In genomic region chr17:65707780-65708179, GRCh38 we compare ENCODE assay signal across 21 cellular contexts.
"Had no signal": no experiment of that assay in that cellular context is flagged by ENCODE, and none has a peak within 500 bp of the region (broad histone marks: within the 10 kb centered on the region; RNA-seq: fewer than 3 reads in every experiment).

No MANE protein-coding gene starts in this region.

- H3K36me3 Mint-ChIP-seq: immature natural killer cell; memory B cell; mesothelial cell of epicardium; natural killer cell; stimulated activated naive B cell treated with anti-CD40 and anti-IgM and Interleukin-4, amounts not matched to agents 10 μg/mL and 1 μg/mL and 100 μg/mL, for 72 hours had no signal

- H3K27ac ChIP-seq: left ventricle myocardium inferior, lower lobe of right lung, psoas muscle, skin epidermis, thoracic aorta, transverse colon had no signal

- H3K27me3 Mint-ChIP-seq: dendritic cell treated with granulocyte-macrophage colony-stimulating factor and Interleukin-4, amounts not matched to agents 40 ng/mL and 50 ng/mL, for 4 days; memory B cell; stimulated activated naive CD8-positive, alpha-beta T cell treated with anti-CD3 and anti-CD28 coated beads, Interleukin-15, amount 100 ng/mL, for 72 hours had no signal

- H3K9me3 ChIP-seq: left ventricle myocardium inferior, lower lobe of right lung, psoas muscle, thoracic aorta, transverse colon had no signal

- H3K4me1 ChIP-seq: lower lobe of right lung, psoas muscle had no signal

- H3K36me3 ChIP-seq: left ventricle myocardium inferior, lower lobe of right lung, thoracic aorta, transverse colon had no signal

- H3K4me3 Mint-ChIP-seq: dendritic cell treated with granulocyte-macrophage colony-stimulating factor and Interleukin-4, amounts not matched to agents 40 ng/mL and 50 ng/mL, for 4 days; effector memory CD8-positive, alpha-beta T cell; immature natural killer cell; memory B cell; mesothelial cell of epicardium; natural killer cell; neural crest cell; stimulated activated naive B cell treated with anti-CD40 and anti-IgM and Interleukin-4, amounts not matched to agents 10 μg/mL and 1 μg/mL and 100 μg/mL, for 72 hours; stimulated activated naive CD8-positive, alpha-beta T cell treated with anti-CD3 and anti-CD28 coated beads, Interleukin-15, amount 100 ng/mL, for 72 hours had no signal

- ATAC-seq: effector memory CD8-positive, alpha-beta T cell; lower lobe of right lung; natural killer cell; psoas muscle; sciatic nerve; stimulated activated naive B cell treated with anti-CD40 and anti-IgM and Interleukin-4, amounts not matched to agents 10 μg/mL and 1 μg/mL and 100 μg/mL, for 72 hours; stimulated activated naive CD8-positive, alpha-beta T cell treated with anti-CD3 and anti-CD28 coated beads, Interleukin-15, amount 100 ng/mL, for 72 hours had no signal

- H3K9me3 Mint-ChIP-seq: dendritic cell treated with granulocyte-macrophage colony-stimulating factor and Interleukin-4, amounts not matched to agents 40 ng/mL and 50 ng/mL, for 4 days; effector memory CD8-positive, alpha-beta T cell; immature natural killer cell; memory B cell; mesothelial cell of epicardium; natural killer cell; neural crest cell; stimulated activated naive B cell treated with anti-CD40 and anti-IgM and Interleukin-4, amounts not matched to agents 10 μg/mL and 1 μg/mL and 100 μg/mL, for 72 hours; stimulated activated naive CD8-positive, alpha-beta T cell treated with anti-CD3 and anti-CD28 coated beads, Interleukin-15, amount 100 ng/mL, for 72 hours had no signal

- H3K27ac Mint-ChIP-seq: dendritic cell treated with granulocyte-macrophage colony-stimulating factor and Interleukin-4, amounts not matched to agents 40 ng/mL and 50 ng/mL, for 4 days; effector memory CD8-positive, alpha-beta T cell; immature natural killer cell; memory B cell; natural killer cell; stimulated activated naive B cell treated with anti-CD40 and anti-IgM and Interleukin-4, amounts not matched to agents 10 μg/mL and 1 μg/mL and 100 μg/mL, for 72 hours; stimulated activated naive CD8-positive, alpha-beta T cell treated with anti-CD3 and anti-CD28 coated beads, Interleukin-15, amount 100 ng/mL, for 72 hours had no signal

- H3K27me3 ChIP-seq: transverse colon had no signal

- DNase-seq: effector memory CD8-positive, alpha-beta T cell; immature natural killer cell; kidney; left cardiac atrium; left ventricle myocardium inferior; lower lobe of right lung; natural killer cell; psoas muscle; stimulated activated CD4-positive, alpha-beta T cell treated with anti-CD3 and anti-CD28 coated beads, Interleukin-2, amount 100 ng/mL, for 24 hours; stimulated activated CD4-positive, alpha-beta T cell treated with anti-CD3 and anti-CD28 coated beads, Interleukin-4, amount 100 ng/mL, for 4 hours; stimulated activated naive B cell treated with anti-CD40 and anti-IgM and Interleukin-4, amounts not matched to agents 10 μg/mL and 1 μg/mL and 100 μg/mL, for 72 hours; stimulated activated naive CD8-positive, alpha-beta T cell treated with anti-CD3 and anti-CD28 coated beads, Interleukin-15, amount 100 ng/mL, for 72 hours; substantia nigra; transverse colon had no signal

- H3K4me1 Mint-ChIP-seq: immature natural killer cell; memory B cell; natural killer cell; neural crest cell; stimulated activated naive B cell treated with anti-CD40 and anti-IgM and Interleukin-4, amounts not matched to agents 10 μg/mL and 1 μg/mL and 100 μg/mL, for 72 hours had no signal

- H3K4me3 ChIP-seq: left ventricle myocardium inferior, lower lobe of right lung, psoas muscle, skin epidermis, thoracic aorta, transverse colon had no signal
